In genomic region chr11:79155237-79155636, GRCh38 we compare ENCODE assay signal across 30 cellular contexts.
"Had no signal": no experiment of that assay in that cellular context is flagged by ENCODE, and none has a peak within 500 bp of the region (broad histone marks: within the 10 kb centered on the region; RNA-seq: fewer than 3 reads in every experiment).

No MANE protein-coding gene starts in this region.

- ATAC-seq: naive thymus-derived CD4-positive, alpha-beta T cell; natural killer cell; right cardiac atrium; stimulated activated memory B cell treated with anti-CD40 and anti-IgM and Interleukin-4, amounts not matched to agents 10 μg/mL and 1 μg/mL and 100 μg/mL, for 72 hours; stimulated activated naive CD8-positive, alpha-beta T cell treated with anti-CD3 and anti-CD28 coated beads, Interleukin-15, amount 100 ng/mL, for 72 hours; stimulated activated naive CD8-positive, alpha-beta T cell treated with anti-CD3 and anti-CD28 coated beads, Interleukin-15, Interleukin-2, amounts not matched to agents 100 U/mL and 50 U/mL, for 24 hours had no signal

- H3K4me3 ChIP-seq: pancreas, prostate gland, right lobe of liver, sigmoid colon, skin epidermis, smooth muscle cell, spleen, suprapubic skin, testis, tibial artery, transverse colon, upper lobe of left lung, vagina had no signal

- H3K9me3 ChIP-seq: neutrophil, pancreas, prostate gland, right lobe of liver, sigmoid colon, spleen, suprapubic skin, testis, tibial artery, transverse colon, upper lobe of left lung, vagina had no signal

- H3K27ac Mint-ChIP-seq: naive thymus-derived CD4-positive, alpha-beta T cell; natural killer cell; nephron; stimulated activated memory B cell treated with anti-CD40 and anti-IgM and Interleukin-4, amounts not matched to agents 10 μg/mL and 1 μg/mL and 100 μg/mL, for 72 hours; stimulated activated naive CD8-positive, alpha-beta T cell treated with anti-CD3 and anti-CD28 coated beads, Interleukin-15, amount 100 ng/mL, for 72 hours had no signal

- DNase-seq: naive thymus-derived CD4-positive, alpha-beta T cell; natural killer cell; nucleus accumbens; pancreas; right cardiac atrium; right lobe of liver; sigmoid colon; spleen; stimulated activated CD4-positive, alpha-beta T cell treated with anti-CD3 and anti-CD28 coated beads, Interleukin-12 subunit alpha, Interleukin-12 subunit beta, amount 100 ng/mL, for 4 hours; stimulated activated CD4-positive, alpha-beta T cell treated with anti-CD3 and anti-CD28 coated beads, Interleukin-1b, Interleukin-23, amount 100 ng/mL, for 48 hours; stimulated activated CD4-positive, alpha-beta T cell treated with anti-CD3 and anti-CD28 coated beads, Interleukin-4, amount 100 ng/mL, for 1 hour; stimulated activated CD4-positive, alpha-beta T cell treated with anti-CD3 and anti-CD28 coated beads, Interleukin-4, amount 100 ng/mL, for 4 hours; stimulated activated CD8-positive, alpha-beta memory T cell treated with anti-CD3 and anti-CD28 coated beads, Interleukin-4, amount 100 ng/mL, for 48 hours; stimulated activated naive CD4-positive, alpha-beta T cell; stimulated activated naive CD8-positive, alpha-beta T cell treated with anti-CD3 and anti-CD28 coated beads, Interleukin-15, amount 100 ng/mL, for 72 hours; stimulated activated naive CD8-positive, alpha-beta T cell treated with anti-CD3 and anti-CD28 coated beads, Interleukin-15, Interleukin-2, amounts not matched to agents 100 U/mL and 50 U/mL, for 24 hours; substantia nigra; testis; tibial artery; transverse colon; upper lobe of left lung had no signal

- H3K36me3 ChIP-seq: neutrophil, pancreas, prostate gland, right lobe of liver, sigmoid colon, spleen, suprapubic skin, tibial artery, transverse colon, upper lobe of left lung, vagina had no signal

- H3K9me3 Mint-ChIP-seq: natural killer cell; nephron; stimulated activated memory B cell treated with anti-CD40 and anti-IgM and Interleukin-4, amounts not matched to agents 10 μg/mL and 1 μg/mL and 100 μg/mL, for 72 hours; stimulated activated naive CD8-positive, alpha-beta T cell treated with anti-CD3 and anti-CD28 coated beads, Interleukin-15, amount 100 ng/mL, for 72 hours had no signal

- H3K4me1 ChIP-seq: pancreas, prostate gland, right lobe of liver, sigmoid colon, transverse colon, upper lobe of left lung, vagina had no signal

- H3K27ac ChIP-seq: neutrophil, pancreas, prostate gland, right lobe of liver, sigmoid colon, skin epidermis, spleen, suprapubic skin, testis, tibial artery, transverse colon, upper lobe of left lung, vagina had no signal

- H3K4me2 ChIP-seq: smooth muscle cell had no signal

- H3K27me3 ChIP-seq: neutrophil, pancreas, right lobe of liver, sigmoid colon, suprapubic skin, testis, tibial artery, transverse colon, upper lobe of left lung, vagina had no signal

- H3K4me1 Mint-ChIP-seq: naive thymus-derived CD4-positive, alpha-beta T cell; natural killer cell; stimulated activated memory B cell treated with anti-CD40 and anti-IgM and Interleukin-4, amounts not matched to agents 10 μg/mL and 1 μg/mL and 100 μg/mL, for 72 hours; stimulated activated naive CD8-positive, alpha-beta T cell treated with anti-CD3 and anti-CD28 coated beads, Interleukin-15, amount 100 ng/mL, for 72 hours had no signal

- H3K4me3 Mint-ChIP-seq: naive thymus-derived CD4-positive, alpha-beta T cell; natural killer cell; nephron; neural crest cell; stimulated activated memory B cell treated with anti-CD40 and anti-IgM and Interleukin-4, amounts not matched to agents 10 μg/mL and 1 μg/mL and 100 μg/mL, for 72 hours; stimulated activated naive CD8-positive, alpha-beta T cell treated with anti-CD3 and anti-CD28 coated beads, Interleukin-15, amount 100 ng/mL, for 72 hours had no signal

- H3K36me3 Mint-ChIP-seq: natural killer cell; stimulated activated memory B cell treated with anti-CD40 and anti-IgM and Interleukin-4, amounts not matched to agents 10 μg/mL and 1 μg/mL and 100 μg/mL, for 72 hours had no signal
